1 cellular context compared by ENCODE assay signal in genomic region chr2:11540148-11540995, GRCh38.
TF ChIP-seq lines count a peak whose summit lies in the region.

No MANE protein-coding gene starts in this region.

TF ChIP-seq in HepG2, 621 proteins besides CTCF, POLR2A, EP300 and RAD21 (continued from another document and continues in another):
- peak; percentile 20; the same call in 1 of the 2 replicates for TF ChIP-seq MAX (IDR thresholded peaks at IDR 0.05)
- TF ChIP-seq PRMT3 (CRISPR knock-in tag; IDR thresholded peaks at IDR 0.05; ENCODE audit: borderline replicate concordance, low read depth): 0 out of 2 replicates have a peak, but pooled peaks have one; percentile 60
- no peak for TF ChIP-seq CC2D1A (CRISPR knock-in tag; IDR thresholded peaks at IDR 0.05)
- TF ChIP-seq SNRNP70 (IDR thresholded peaks at IDR 0.05; ENCODE audit: low read depth, low read length): no peak
- no peak for TF ChIP-seq ZBTB34 (CRISPR knock-in tag; IDR thresholded peaks at IDR 0.05)
- no peak for TF ChIP-seq SMAD9 (CRISPR knock-in tag; IDR thresholded peaks at IDR 0.05)
- TF ChIP-seq ZNF292 (CRISPR knock-in tag; IDR thresholded peaks at IDR 0.05; ENCODE audit: borderline replicate concordance, low read depth): no peak
- TF ChIP-seq HNF1A (IDR thresholded peaks at IDR 0.05; ENCODE audit: low read depth): no peak
- TF ChIP-seq HNF1A (CRISPR knock-in tag; IDR thresholded peaks at IDR 0.05; ENCODE audit: borderline replicate concordance): no peak; the same call in 1 of the 2 replicates
- TF ChIP-seq ZSCAN5A (CRISPR knock-in tag; IDR thresholded peaks at IDR 0.05; ENCODE audit: borderline replicate concordance): 0 out of 2 replicates have a peak, but pooled peaks have one; percentile 47
- no peak for TF ChIP-seq ZNF781 (CRISPR knock-in tag; IDR thresholded peaks at IDR 0.05; ENCODE audit: borderline replicate concordance, not compliant biosample characterization)
- TF ChIP-seq ZNF563 (CRISPR knock-in tag; IDR thresholded peaks at IDR 0.05): no peak
- no peak for TF ChIP-seq TOPORS (CRISPR knock-in tag; IDR thresholded peaks at IDR 0.05)
- TF ChIP-seq HIC2 (CRISPR knock-in tag; IDR thresholded peaks at IDR 0.05; ENCODE audit: low read depth): no peak
- TF ChIP-seq DR1 (CRISPR knock-in tag; IDR thresholded peaks at IDR 0.05): 0 out of 2 replicates have a peak, but pooled peaks have one; percentile 7
- TF ChIP-seq ETS1 (CRISPR knock-in tag; IDR thresholded peaks at IDR 0.05): no peak
- TF ChIP-seq CAMTA2 (CRISPR knock-in tag; IDR thresholded peaks at IDR 0.05; ENCODE audit: borderline replicate concordance): no peak
- TF ChIP-seq HOXD1 (CRISPR knock-in tag; IDR thresholded peaks at IDR 0.05): no peak
- TF ChIP-seq ESRRA (CRISPR knock-in tag; IDR thresholded peaks at IDR 0.05; ENCODE audit: low read depth): no peak
- TF ChIP-seq SNAPC5 (CRISPR knock-in tag; IDR thresholded peaks at IDR 0.05; ENCODE audit: borderline replicate concordance): 0 out of 2 replicates have a peak, but pooled peaks have one; percentile 28
- no peak for TF ChIP-seq THAP7 (CRISPR knock-in tag; IDR thresholded peaks at IDR 0.05)
- TF ChIP-seq ZFP62 (CRISPR knock-in tag; IDR thresholded peaks at IDR 0.05): no peak
- no peak for TF ChIP-seq TCF7L2 (IDR thresholded peaks at IDR 0.05; ENCODE audit: low read depth, low read length)
- TF ChIP-seq ZNF318 (CRISPR knock-in tag; IDR thresholded peaks at IDR 0.05): no peak
- TF ChIP-seq HOXA9 (CRISPR knock-in tag; IDR thresholded peaks at IDR 0.05; ENCODE audit: borderline replicate concordance): no peak
- TF ChIP-seq ZNF597 (CRISPR knock-in tag; IDR thresholded peaks at IDR 0.05): no peak
- TF ChIP-seq SMARCE1 (IDR thresholded peaks at IDR 0.05; ENCODE audit: borderline replicate concordance): no peak
- TF ChIP-seq TMF1 (CRISPR knock-in tag; IDR thresholded peaks at IDR 0.05; ENCODE audit: low read depth): no peak
- TF ChIP-seq HNF1B (CRISPR knock-in tag; IDR thresholded peaks at IDR 0.05): peak; percentile 40; the same call in 1 of the 2 replicates
- no peak for TF ChIP-seq SIX4 (CRISPR knock-in tag; IDR thresholded peaks at IDR 0.05)
- TF ChIP-seq ZNF713 (CRISPR knock-in tag; IDR thresholded peaks at IDR 0.05): no peak
